23 cellular contexts compared by ENCODE assay signal in genomic region chr10:91574236-91574635, GRCh38. TPM values are rescaled to one million over a fixed set of nuclear protein-coding genes. Genes with fewer than 3 reads are reported as not detected.
"Had no signal": no experiment of that assay in that cellular context is flagged by ENCODE, and none has a peak within 500 bp of the region (broad histone marks: within the 10 kb centered on the region; RNA-seq: fewer than 3 reads in every experiment).

No MANE protein-coding gene starts in this region.

- H3K9me3 ChIP-seq: Peyer's patch, SJSA1 had no signal

- H3K27ac ChIP-seq: Peyer's patch, SJSA1 had no signal

- ATAC-seq: activated CD4-positive, CD25-positive, alpha-beta regulatory T cell treated with anti-CD3 and anti-CD28 coated beads, Interleukin-2, amount 50 U/mL, for 24 hours; activated CD8-positive, alpha-beta T cell treated with anti-CD3 and anti-CD28 coated beads for 36 hours; activated T-cell treated with anti-CD3 and anti-CD28 coated beads, Interleukin-2, amount 50 U/mL, for 72 hours had no signal

- H3K4me3 ChIP-seq: Peyer's patch, SJSA1 had no signal

- H3K27me3 ChIP-seq: Peyer's patch, SJSA1 had no signal

- H3K4me1 ChIP-seq: Peyer's patch had no signal

- DNase-seq: activated CD4-positive, alpha-beta T cell treated with anti-CD3 and anti-CD28 coated beads for 4 hours; activated CD8-positive, alpha-beta memory T cell treated with anti-CD3 and anti-CD28 coated beads, Interleukin-2, amount 50 U/mL, for 4 hours; activated CD8-positive, alpha-beta T cell treated with anti-CD3 and anti-CD28 coated beads for 36 hours; activated gamma-delta T cell treated with Interleukin-2 at 50 U/mL for 16 hours; activated naive CD4-positive, alpha-beta T cell treated with anti-CD3 and anti-CD28 coated beads, Interleukin-2, amount 10 ng/mL, durations not matched to agents 7 days and 5 days; activated naive CD8-positive, alpha-beta T cell treated with anti-CD3 and anti-CD28 coated beads for 36 hours; activated T-cell treated with anti-CD3 and anti-CD28 coated beads, Interleukin-2, amount 50 U/mL, for 72 hours; KG1; NCI-H1092; NCI-H1417; NCI-H1930; NCI-H2107; NCI-H2171 treated with DMSO at 0.1 percent for 48 hours; NCI-H345; NCI-H510A treated with DMSO at 0.1 percent for 48 hours; NCI-H69; NK-92 treated with Interleukin-12 subunit alpha and Interleukin-12 subunit beta, amount 100 ng/mL, for 24 hours; OCI-M1; Peyer's patch; SHP77 had no signal

- H3K36me3 ChIP-seq: Peyer's patch, SJSA1 had no signal

RNA-seq across cellular contexts. Expression of gene PPP1R3C, which starts 58.6 kb away (rescaled TPM):
- polyA plus RNA-seq: IgD-negative memory B cell had no signal
